ENCODE assay signal across 10 cellular contexts in the genomic region with DNA sequence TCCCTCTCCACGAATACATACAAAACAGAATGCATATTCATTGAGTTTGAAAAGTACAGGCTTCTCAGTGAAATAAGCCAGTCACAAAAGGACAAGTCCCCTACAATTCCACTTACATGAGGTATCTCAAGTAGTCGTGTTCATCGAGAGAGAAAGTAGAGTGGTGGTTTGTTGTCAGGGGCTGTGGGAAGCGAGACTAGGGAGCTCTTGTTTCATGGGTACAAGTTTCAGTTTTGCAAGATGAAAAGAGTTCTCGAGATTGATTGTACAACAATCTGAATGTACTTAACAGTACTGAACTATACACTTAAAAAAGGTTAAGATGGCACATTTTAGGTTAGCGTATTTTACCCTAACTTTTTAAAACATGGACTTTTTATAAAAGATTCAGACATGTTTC.
DNase-seq lines count a peak whose midpoint lies in the region; ATAC-seq and TF ChIP-seq lines count a peak whose summit lies in the region.
"Had no signal": no experiment of that assay in that cellular context is flagged by ENCODE, and none has a peak within 500 bp of the region (broad histone marks: within the 10 kb centered on the region; RNA-seq: fewer than 3 reads in every experiment).

No MANE protein-coding gene starts in this region.

- DNase-seq in T-helper 2 cell treated with Interferon-gamma antibody and Interleukin-4, amounts not matched to agents 5 μg/mL and 100 μg/mL, for 36 hours (ENCODE audit: low spot score), result peak; percentile 55
- peak; percentile 25 to 33 for DNase-seq in stimulated activated CD4-positive, alpha-beta T cell treated with anti-CD3 and anti-CD28 coated beads, Interleukin-4, amount 100 ng/mL, for 4 hours
- DNase-seq in erythroblast (lab: John Stamatoyannopoulos, UW) (no peak), superior temporal gyrus (ENCODE audit: extremely low spot score) (no peak)
- DNase-seq: heart right ventricle, Karpas-422, SK-N-SH had no signal

- H3K9me3 Mint-ChIP-seq in T-helper 2 cell treated with Interferon-gamma antibody and Interleukin-4, amounts not matched to agents 5 μg/mL and 100 μg/mL, for 36 hours, result no peaks in the 10 kb centered on the region

- TF ChIP-seq POLR2A in erythroblast (IDR thresholded peaks at IDR 0.05; ENCODE audit: low read length), result no peak

- peak overlapping the region; percentile 50 for H3K27ac Mint-ChIP-seq in T-helper 2 cell treated with Interferon-gamma antibody and Interleukin-4, amounts not matched to agents 5 μg/mL and 100 μg/mL, for 36 hours

- H3K27me3 Mint-ChIP-seq in T-helper 2 cell treated with Interferon-gamma antibody and Interleukin-4, amounts not matched to agents 5 μg/mL and 100 μg/mL, for 36 hours (ENCODE audit: low read depth), result peaks cover 43% of the 10 kb centered on the region

- H3K4me1 Mint-ChIP-seq in T-helper 2 cell treated with Interferon-gamma antibody and Interleukin-4, amounts not matched to agents 5 μg/mL and 100 μg/mL, for 36 hours (ENCODE audit: low read depth), result peaks cover 32% of the 10 kb centered on the region

- ATAC-seq in GM19328 (IDR thresholded peaks at IDR 0.05; ENCODE audit: unreplicated experiment) (peak; percentile 60), HG02763 (IDR thresholded peaks at IDR 0.05; ENCODE audit: unreplicated experiment) (peak; percentile 70), HG03469 (IDR thresholded peaks at IDR 0.05; ENCODE audit: unreplicated experiment) (no peak)
- ATAC-seq: heart right ventricle had no signal

- H3K36me3 Mint-ChIP-seq in T-helper 2 cell treated with Interferon-gamma antibody and Interleukin-4, amounts not matched to agents 5 μg/mL and 100 μg/mL, for 36 hours (ENCODE audit: low read depth), result no peaks in the 10 kb centered on the region

- H3K4me3 Mint-ChIP-seq in T-helper 2 cell treated with Interferon-gamma antibody and Interleukin-4, amounts not matched to agents 5 μg/mL and 100 μg/mL, for 36 hours, result peak overlapping the region; percentile 47

Comparison
In these comparisons a context has a peak if more than half of its experiments do, and no peak if none do; other contexts are left out.
1. DNase-seq: peak in T-helper 2 cell treated with Interferon-gamma antibody and Interleukin-4, amounts not matched to agents 5 μg/mL and 100 μg/mL, for 36 hours (single experiment) and stimulated activated CD4-positive, alpha-beta T cell treated with anti-CD3 and anti-CD28 coated beads, Interleukin-4, amount 100 ng/mL, for 4 hours (2 of 2); none in erythroblast (0 of 2) and superior temporal gyrus (single experiment).